In genomic region chr6:33207569-33208088, GRCh38 we compare ENCODE assay signal across 8 cellular contexts. TPM values are rescaled to one million over a fixed set of nuclear protein-coding genes. Genes with fewer than 3 reads are reported as not detected.
DNase-seq lines count a peak whose midpoint lies in the region; ATAC-seq and TF ChIP-seq lines count a peak whose summit lies in the region.

No MANE protein-coding gene starts in this region.

- no peak for TF ChIP-seq CTCF in CD8-positive, alpha-beta T cell (IDR thresholded peaks at IDR 0.05)
- TF ChIP-seq CTCF in right atrium auricular region (IDR thresholded peaks at IDR 0.05): no peak

- H3K27me3 ChIP-seq in CD8-positive, alpha-beta T cell (ENCODE audit: insufficient read depth, low read length): no peaks in the 10 kb centered on the region
- H3K27me3 ChIP-seq in right atrium auricular region: no peaks in the 10 kb centered on the region

- peak overlapping the region; percentile 96 for H3K27ac Mint-ChIP-seq in CD8-positive, alpha-beta T cell

- peak in 1 of 7 experiments; percentile 22 for DNase-seq in CD8-positive, alpha-beta T cell
- peak; percentile 36 for DNase-seq in amniotic epithelial cell (ENCODE audit: low read depth)
- no peak for DNase-seq in right atrium auricular region (ENCODE audit: low spot score)
- peak; percentile 83 for DNase-seq in sciatic nerve (ENCODE audit: low spot score)
- DNase-seq in midbrain (lab: John Stamatoyannopoulos, UW): no peak
- no peak for DNase-seq in superior temporal gyrus (ENCODE audit: extremely low spot score)

- no peak for ATAC-seq in CD8-positive, alpha-beta T cell
- ATAC-seq in sciatic nerve: peak; percentile 57
- no peak for ATAC-seq in HG03457 (IDR thresholded peaks at IDR 0.05; ENCODE audit: unreplicated experiment)

- H3K27ac ChIP-seq in CD8-positive, alpha-beta T cell (ENCODE audit: low read depth, low read length): peak overlapping the region; percentile 91
- H3K27ac ChIP-seq in right atrium auricular region: peak overlapping the region; percentile 89 to 94

- H3K4me1 ChIP-seq in CD8-positive, alpha-beta T cell (ENCODE audit: insufficient read depth, low read length): peaks cover 45% of the 10 kb centered on the region
- peaks cover 0 to 49% of the 10 kb centered on the region in 2 donors for H3K4me1 ChIP-seq in right atrium auricular region

- peaks cover 57% of the 10 kb centered on the region for H3K4me1 Mint-ChIP-seq in CD8-positive, alpha-beta T cell (ENCODE audit: low read depth)

- TF ChIP-seq RAD21 in Ishikawa (IDR thresholded peaks at IDR 0.05; ENCODE audit: low read depth): no peak

- no peaks in the 10 kb centered on the region for H3K9me3 Mint-ChIP-seq in CD8-positive, alpha-beta T cell

- H3K9me3 ChIP-seq in CD8-positive, alpha-beta T cell (ENCODE audit: low read length): no peaks in the 10 kb centered on the region
- H3K9me3 ChIP-seq in right atrium auricular region: no peaks in the 10 kb centered on the region

- peaks cover 47% of the 10 kb centered on the region for H3K36me3 Mint-ChIP-seq in CD8-positive, alpha-beta T cell

- no peaks in the 10 kb centered on the region for H3K27me3 Mint-ChIP-seq in CD8-positive, alpha-beta T cell (ENCODE audit: low read depth)

- intact Hi-C loops in CD8-positive, alpha-beta T cell (cut with DNase I, micrococcal nuclease): loop anchor here (1.0 to 10.0 kb wide), 4 partner anchors 7 to 1187 kb away; partner anchors contain the start of genes RXRB (in 2 of the 2), SLC39A7 (in 2 of the 2), GPSM3 (in 1 of the 2) and NUDT3 (in 1 of the 2)
- intact Hi-C loops in sciatic nerve (cut with DNase I): no loop called here

- peak overlapping the region; percentile 94 for H3K4me3 Mint-ChIP-seq in CD8-positive, alpha-beta T cell

- TF ChIP-seq EP300 in Ishikawa (IDR thresholded peaks at IDR 0.05; ENCODE audit: borderline replicate concordance): no peak

- CTCF ChIA-PET in CD8-positive, alpha-beta T cell (lab: Charles Lee): interaction anchor here (1.5 to 2.7 kb wide), 3 partner anchors 8 to 46 kb away, joined by 5 to 13 read pairs (median 7); no protein-coding TSS in a partner anchor

- H3K36me3 ChIP-seq in CD8-positive, alpha-beta T cell (ENCODE audit: insufficient read depth, low read length): peaks cover 20% of the 10 kb centered on the region
- peaks cover 28% of the 10 kb centered on the region for H3K36me3 ChIP-seq in right atrium auricular region

- POLR2A ChIA-PET in CD8-positive, alpha-beta T cell (lab: Charles Lee): interaction anchor here (1.0 to 2.5 kb wide), 8 partner anchors 15 to 236 kb away, joined by 3 to 14 read pairs (median 5); partner anchors contain the start of genes PFDN6, RPS18, VPS52 and WDR46

- peak overlapping the region; percentile 96 for H3K4me3 ChIP-seq in CD8-positive, alpha-beta T cell (ENCODE audit: low read depth, low read length)
- H3K4me3 ChIP-seq in right atrium auricular region: peak overlapping the region; percentile 67 to 87

TF ChIP-seq in Ishikawa, 13 proteins besides CTCF, POLR2A, EP300 and RAD21:
- TF ChIP-seq REST (IDR thresholded peaks at IDR 0.05; ENCODE audit: low read depth) (no peak), FOXM1 (IDR thresholded peaks at IDR 0.05; ENCODE audit: borderline replicate concordance, low read depth) (no peak), YY1 (IDR thresholded peaks at IDR 0.05; ENCODE audit: low read depth) (peak; percentile 27; the same call in 1 of the 2 replicates), NFIC (IDR thresholded peaks at IDR 0.05) (no peak), MAX (IDR thresholded peaks at IDR 0.05) (no peak)

RNA-seq across cellular contexts. Expression of gene RING1, which starts 0.7 kb away (rescaled TPM):
- total RNA-seq in CD8-positive, alpha-beta T cell: 10 to 100 TPM; 29.1 to 29.5 TPM
- 10 to 100 TPM in 1 of 2 donors, 1 to 10 TPM in 1; 7.5 to 13.9 TPM for total RNA-seq in right atrium auricular region
- total RNA-seq in sciatic nerve: 39.5 TPM

RNA-seq across cellular contexts. Expression of gene HSD17B8, which starts 3.2 kb away (rescaled TPM):
- 10 to 100 TPM in 1 of 2 experiments, 1 to 10 TPM in 1; 7.0 to 10.4 TPM for total RNA-seq in CD8-positive, alpha-beta T cell
- total RNA-seq in right atrium auricular region (10 to 100 TPM; 10.3 to 31.4 TPM), sciatic nerve (12.7 TPM)

RNA-seq across cellular contexts. Expression of gene SLC39A7, which starts 7.0 kb away (rescaled TPM):
- 10 to 100 TPM in 1 of 2 experiments, 1 to 10 TPM in 1; 9.7 to 11.0 TPM for total RNA-seq in CD8-positive, alpha-beta T cell
- total RNA-seq in right atrium auricular region (10 to 100 TPM; 67.0 to 70.0 TPM), sciatic nerve (65.3 TPM)

RNA-seq across cellular contexts. Expression of gene RXRB, which starts 7.2 kb away (rescaled TPM):
- 10 to 100 TPM; 39.2 to 40.0 TPM for total RNA-seq in CD8-positive, alpha-beta T cell
- 10 to 100 TPM; 17.1 to 17.4 TPM for total RNA-seq in right atrium auricular region
- 54.0 TPM for total RNA-seq in sciatic nerve

RNA-seq across cellular contexts. Expression of gene COL11A2, which starts 15.4 kb away (rescaled TPM):
- 1 to 10 TPM; 1.5 to 1.9 TPM for total RNA-seq in CD8-positive, alpha-beta T cell
- total RNA-seq in right atrium auricular region (1 to 10 TPM in 1 of 2 donors, under 1 TPM in 1; 0.63 to 1.5 TPM), sciatic nerve (5.6 TPM)

Comparison
In these comparisons a context has a peak if more than half of its experiments do, and no peak if none do; other contexts are left out.
1. DNase-seq: peak in amniotic epithelial cell (single experiment) and sciatic nerve (single experiment); none in right atrium auricular region (single experiment), midbrain (single experiment) and superior temporal gyrus (single experiment).